23 cellular contexts compared by ENCODE assay signal in genomic region chr7:7035851-7036250, GRCh38.
"Had no signal": no experiment of that assay in that cellular context is flagged by ENCODE, and none has a peak within 500 bp of the region (broad histone marks: within the 10 kb centered on the region; RNA-seq: fewer than 3 reads in every experiment).

No MANE protein-coding gene starts in this region.

- H3K27ac ChIP-seq: colonic mucosa, coronary artery, dorsolateral prefrontal cortex, epithelial cell of prostate, esophagus squamous epithelium, foreskin keratinocyte, gastrocnemius medialis, gastroesophageal sphincter, heart left ventricle, heart right ventricle had no signal

- H3K4me3 ChIP-seq: colonic mucosa, coronary artery, dorsolateral prefrontal cortex, esophagus squamous epithelium, gastrocnemius medialis, gastroesophageal sphincter, heart left ventricle, heart right ventricle had no signal

- H3K9me3 ChIP-seq: colonic mucosa, esophagus squamous epithelium, gastrocnemius medialis, heart left ventricle, heart right ventricle had no signal

- H3K9me3 Mint-ChIP-seq: effector memory CD8-positive, alpha-beta T cell; endodermal cell had no signal

- H3K27ac Mint-ChIP-seq: dendritic cell treated with granulocyte-macrophage colony-stimulating factor and Interleukin-4, amounts not matched to agents 40 ng/mL and 50 ng/mL, for 4 days; effector memory CD8-positive, alpha-beta T cell; endodermal cell had no signal

- H3K36me3 ChIP-seq: colonic mucosa, esophagus squamous epithelium, gastrocnemius medialis, gastroesophageal sphincter, heart left ventricle, heart right ventricle had no signal

- H3K4me3 Mint-ChIP-seq: dendritic cell treated with granulocyte-macrophage colony-stimulating factor and Interleukin-4, amounts not matched to agents 40 ng/mL and 50 ng/mL, for 4 days; effector memory CD8-positive, alpha-beta T cell; endodermal cell had no signal

- DNase-seq: colonic mucosa; cortex of kidney; dermis blood vessel endothelial cell; dorsolateral prefrontal cortex; effector CD4-positive, alpha-beta T cell; effector CD8-positive, alpha-beta T cell; effector memory CD4-positive, alpha-beta T cell; effector memory CD8-positive, alpha-beta T cell; endodermal cell; erythroblast; esophagus squamous epithelium; foreskin fibroblast; foreskin keratinocyte; foreskin melanocyte; gastrocnemius medialis; glutamatergic neuron; head of caudate nucleus; heart left ventricle; heart right ventricle had no signal

- H3K27me3 Mint-ChIP-seq: dendritic cell treated with granulocyte-macrophage colony-stimulating factor and Interleukin-4, amounts not matched to agents 40 ng/mL and 50 ng/mL, for 4 days had no signal

- H3K4me1 ChIP-seq: colonic mucosa, esophagus squamous epithelium, foreskin keratinocyte, gastrocnemius medialis, gastroesophageal sphincter, heart left ventricle, heart right ventricle had no signal

- H3K27me3 ChIP-seq: colonic mucosa, esophagus squamous epithelium, foreskin keratinocyte, gastrocnemius medialis, gastroesophageal sphincter, heart left ventricle had no signal
